16 cellular contexts compared by ENCODE assay signal in genomic region chr18:28183418-28184078, GRCh38. TPM values are rescaled to one million over a fixed set of nuclear protein-coding genes. Genes with fewer than 3 reads are reported as not detected.
DNase-seq lines count a peak whose midpoint lies in the region; ATAC-seq, FAIRE-seq and TF ChIP-seq lines count a peak whose summit lies in the region.
"Had no signal": no experiment of that assay in that cellular context is flagged by ENCODE, and none has a peak within 500 bp of the region (broad histone marks: within the 10 kb centered on the region; RNA-seq: fewer than 3 reads in every experiment).

No MANE protein-coding gene starts in this region.

- no peak for FAIRE-seq in bronchial epithelial cell (lab: Jason Lieb, UNC)

- TF ChIP-seq EP300 in gastroesophageal sphincter (IDR thresholded peaks at IDR 0.05), result no peak

- H3K9me3 ChIP-seq in gastroesophageal sphincter, result no peaks in the 10 kb centered on the region

- DNase-seq in AG04449 (ENCODE audit: low read depth, low spot score) (peak; percentile 53), HT1080 (ENCODE audit: low read depth) (peak; percentile 35), bronchial epithelial cell (ENCODE audit: low read depth) (peak; percentile 12), kidney glomerular epithelial cell (lab: John Stamatoyannopoulos, UW) (peak; percentile 60), hypothalamus (lab: John Stamatoyannopoulos, UW) (no peak), KBM-7 (no peak)
- DNase-seq: activated CD4-positive, alpha-beta memory T cell treated with anti-CD3 and anti-CD28 coated beads, Interleukin-2, amount 10 ng/mL, durations not matched to agents 7 days and 5 days; activated naive CD8-positive, alpha-beta T cell treated with anti-CD3 and anti-CD28 coated beads, Interleukin-2, amount 50 U/mL, for 24 hours; GF-D8; NCI-H1930; NCI-H524; nephron progenitor cell; stimulated activated CD4-positive, alpha-beta T cell treated with anti-CD3 and anti-CD28 coated beads, Interleukin-2, amount 100 ng/mL, for 24 hours had no signal

- CTCF ChIA-PET in AG04449 (lab: Yijun Ruan, JAX), result interaction anchor here (1.0 to 2.1 kb wide), 2 partner anchors 402 to 405 kb away, joined by 3 to 5 read pairs; no protein-coding TSS in a partner anchor

- TF ChIP-seq CTCF in AG04449 (IDR thresholded peaks at IDR 0.05; ENCODE audit: insufficient read depth, low read length, missing control alignments) (no peak), bronchial epithelial cell (IDR thresholded peaks at IDR 0.05; ENCODE audit: insufficient read depth, low read length, severe bottlenecking) (no peak), gastroesophageal sphincter (IDR thresholded peaks at IDR 0.05) (no peak)

- in situ Hi-C loops in KBM-7 (cut with MboI; ENCODE audit: low pct_unique_long_range_greater_than_20kb, low sequenced_read_pairs), result no loop called here

- H3K4me3 ChIP-seq in AG04449 (ENCODE audit: low read depth, low read length) (no peak overlapping the region; the same call in 1 of the 2 replicates), bronchial epithelial cell (ENCODE audit: low read depth, low read length) (no peak overlapping the region), gastroesophageal sphincter (no peak overlapping the region)

- TF ChIP-seq POLR2A in gastroesophageal sphincter (IDR thresholded peaks at IDR 0.05), result no peak

- 62 to 93% methylated on average over 4 of the region's 4 CpGs for WGBS in gastroesophageal sphincter (ENCODE audit: low coverage in 1 of 2), 2 donors

- H3K4me1 ChIP-seq in gastroesophageal sphincter, result peaks cover 0 to 4% (median 0%) of the 10 kb centered on the region in 3 donors
- H3K4me1 ChIP-seq: foreskin keratinocyte had no signal

- H3K36me3 ChIP-seq in bronchial epithelial cell (ENCODE audit: control insufficient read depth, insufficient read depth, low read length) (no peaks in the 10 kb centered on the region), gastroesophageal sphincter (no peaks in the 10 kb centered on the region)

- H3K27me3 ChIP-seq in bronchial epithelial cell (ENCODE audit: control insufficient read depth, insufficient read depth, low read length) (no peaks in the 10 kb centered on the region), gastroesophageal sphincter (peaks cover 14% of the 10 kb centered on the region)

- H3K27ac ChIP-seq in gastroesophageal sphincter, result no peak overlapping the region
- H3K27ac ChIP-seq: foreskin keratinocyte had no signal

- POLR2A ChIA-PET in AG04449 (lab: Yijun Ruan, JAX), result no interaction called here

- ATAC-seq in gastroesophageal sphincter (no peak), GM21529 (IDR thresholded peaks at IDR 0.05; ENCODE audit: unreplicated experiment) (no peak)
- ATAC-seq: activated naive CD8-positive, alpha-beta T cell treated with anti-CD3 and anti-CD28 coated beads, Interleukin-2, amount 50 U/mL, for 24 hours; foreskin keratinocyte had no signal

RNA-seq across cellular contexts. Expression of gene CDH2, which starts 6.6 kb away (rescaled TPM):
- 49.4 and 60.4 TPM in 2 replicates for total RNA-seq in HT1080 (2014; rRNA removed; shearing (Covaris generic))
- 52.7 and 65.7 TPM in 2 replicates for polyA plus RNA-seq in HT1080 (2015; cell fraction: cytosol; rRNA removed)
- 175 and 178 TPM in 2 replicates for polyA plus RNA-seq in HT1080 (2015; cell fraction: nucleus; rRNA removed)
- total RNA-seq in bronchial epithelial cell (0.13 and 0.79 TPM in 2 replicates), gastroesophageal sphincter (10 to 100 TPM in 3 of 4 donors, 1 to 10 TPM in 1; 9.8 to 52.9 (median 17.8) TPM)
- total RNA-seq: activated CD4-positive, alpha-beta memory T cell treated with anti-CD3 and anti-CD28 coated beads, Interleukin-2, amount 10 ng/mL, durations not matched to agents 7 days and 5 days had no signal

Comparison
In these comparisons a context has a peak if more than half of its experiments do, and no peak if none do; other contexts are left out.
1. DNase-seq: peak in AG04449 (single experiment), HT1080 (single experiment), bronchial epithelial cell (single experiment) and kidney glomerular epithelial cell (single experiment); none in hypothalamus (0 of 51) and KBM-7 (single experiment).